ENCODE assay signal across 16 cellular contexts in genomic region chr16:67545665-67546024, GRCh38.
"Had no signal": no experiment of that assay in that cellular context is flagged by ENCODE, and none has a peak within 500 bp of the region (broad histone marks: within the 10 kb centered on the region; RNA-seq: fewer than 3 reads in every experiment).

No MANE protein-coding gene starts in this region.

- FAIRE-seq: keratinocyte, small intestine had no signal

- H3K27ac ChIP-seq: colonic mucosa, hepatocyte, WERI-Rb-1 had no signal

- H2AFZ ChIP-seq: hepatocyte had no signal

- H3K4me2 ChIP-seq: hepatocyte had no signal

- H3K79me2 ChIP-seq: hepatocyte had no signal

- H3K9me3 Mint-ChIP-seq: activated CD4-positive, alpha-beta memory T cell treated with anti-CD3 and anti-CD28 coated beads for 36 hours; activated naive CD4-positive, alpha-beta T cell treated with anti-CD3 and anti-CD28 coated beads, Interleukin-2, amount 50 U/mL, for 72 hours; memory B cell; natural killer cell treated with Interleukin-12 subunit alpha and Interleukin-12 subunit beta and Interleukin-15 and Interleukin-18, amount 100 ng/mL, for 72 hours had no signal

- H3K27ac Mint-ChIP-seq: activated CD4-positive, alpha-beta T cell treated with anti-CD3 and anti-CD28 coated beads for 36 hours; activated CD8-positive, alpha-beta memory T cell treated with anti-CD3 and anti-CD28 coated beads, Interleukin-2, amount 10 ng/mL, durations not matched to agents 7 days and 5 days had no signal

- H3K9me3 ChIP-seq: colonic mucosa had no signal

- H3K4me3 Mint-ChIP-seq: activated CD4-positive, alpha-beta memory T cell treated with anti-CD3 and anti-CD28 coated beads for 36 hours; activated CD4-positive, alpha-beta T cell treated with anti-CD3 and anti-CD28 coated beads for 36 hours; activated CD8-positive, alpha-beta memory T cell treated with anti-CD3 and anti-CD28 coated beads, Interleukin-2, amount 10 ng/mL, durations not matched to agents 7 days and 5 days; memory B cell; natural killer cell treated with Interleukin-12 subunit alpha and Interleukin-12 subunit beta and Interleukin-15 and Interleukin-18, amount 100 ng/mL, for 72 hours had no signal

- DNase-seq: activated CD4-positive, alpha-beta memory T cell treated with anti-CD3 and anti-CD28 coated beads for 36 hours; activated CD4-positive, alpha-beta T cell treated with anti-CD3 and anti-CD28 coated beads for 36 hours; activated CD8-positive, alpha-beta memory T cell treated with anti-CD3 and anti-CD28 coated beads, Interleukin-2, amount 10 ng/mL, durations not matched to agents 7 days and 5 days; activated effector memory CD4-positive, alpha-beta T cell treated with Interleukin-2 at 50 U/mL for 16 hours; activated T-cell treated with anti-CD3 and anti-CD28 coated beads, Interleukin-2, amount 50 U/mL, for 1 hour; colonic mucosa; nucleus accumbens; small intestine; WERI-Rb-1 had no signal

- H3K4me3 ChIP-seq: colonic mucosa, hepatocyte had no signal

- H3K27me3 Mint-ChIP-seq: activated CD4-positive, alpha-beta memory T cell treated with anti-CD3 and anti-CD28 coated beads for 36 hours; activated CD4-positive, alpha-beta T cell treated with anti-CD3 and anti-CD28 coated beads for 36 hours; activated CD8-positive, alpha-beta memory T cell treated with anti-CD3 and anti-CD28 coated beads, Interleukin-2, amount 10 ng/mL, durations not matched to agents 7 days and 5 days; memory B cell; natural killer cell treated with Interleukin-12 subunit alpha and Interleukin-12 subunit beta and Interleukin-15 and Interleukin-18, amount 100 ng/mL, for 72 hours had no signal

- H3K27me3 ChIP-seq: colonic mucosa, hepatocyte had no signal

- ATAC-seq: activated CD4-positive, alpha-beta T cell treated with anti-CD3 and anti-CD28 coated beads for 36 hours; activated CD8-positive, alpha-beta memory T cell treated with anti-CD3 and anti-CD28 coated beads, Interleukin-2, amount 10 ng/mL, durations not matched to agents 7 days and 5 days; activated naive CD4-positive, alpha-beta T cell treated with anti-CD3 and anti-CD28 coated beads, Interleukin-2, amount 50 U/mL, for 72 hours; esophagus mucosa; left lobe of liver; natural killer cell treated with Interleukin-12 subunit alpha and Interleukin-12 subunit beta and Interleukin-15 and Interleukin-18, amount 100 ng/mL, for 72 hours had no signal
